ENCODE assay signal across 10 cellular contexts in genomic region chr3:106184540-106185457, GRCh38.
A peak's percentile ranks its signal among the peaks of the same experiment; 100 is the strongest.
DNase-seq lines count a peak whose midpoint lies in the region; ATAC-seq lines count a peak whose summit lies in the region.
"Had no signal": no experiment of that assay in that cellular context is flagged by ENCODE, and none has a peak within 500 bp of the region (broad histone marks: within the 10 kb centered on the region; RNA-seq: fewer than 3 reads in every experiment).

No MANE protein-coding gene starts in this region.

- H3K27ac Mint-ChIP-seq in activated T-cell treated with anti-CD3 and anti-CD28 coated beads, Interleukin-2, amount 50 U/mL, for 72 hours: peak overlapping the region; percentile 89
- H3K27ac Mint-ChIP-seq in stimulated activated memory B cell treated with anti-CD40 and anti-IgM and Interleukin-4, amounts not matched to agents 10 μg/mL and 1 μg/mL and 100 μg/mL, for 72 hours: no peak overlapping the region

- ATAC-seq in activated T-cell treated with anti-CD3 and anti-CD28 coated beads, Interleukin-2, amount 50 U/mL, for 72 hours (replicated peaks in 1 of 2): peak; percentile 76 to 80
- peak; percentile 92 for ATAC-seq in HG02642 (IDR thresholded peaks at IDR 0.05; ENCODE audit: poor library complexity, unreplicated experiment)
- ATAC-seq in HG03571 (IDR thresholded peaks at IDR 0.05; ENCODE audit: unreplicated experiment): peak; percentile 89
- peak; percentile 90 for ATAC-seq in stimulated activated memory B cell treated with anti-CD40 and anti-IgM and Interleukin-4, amounts not matched to agents 10 μg/mL and 1 μg/mL and 100 μg/mL, for 72 hours

- no peak for DNase-seq in activated T-cell treated with anti-CD3 and anti-CD28 coated beads, Interleukin-2, amount 50 U/mL, for 72 hours
- DNase-seq in activated T-cell treated with anti-CD3 and anti-CD28 coated beads, Interleukin-2, amount 50 U/mL, for 1 hour: no peak
- DNase-seq in occipital lobe (lab: John Stamatoyannopoulos, UW) (no peak), NAMALWA (ENCODE audit: low spot score) (no peak)
- no peak for DNase-seq in stimulated activated CD8-positive, alpha-beta memory T cell treated with anti-CD3 and anti-CD28 coated beads, Interleukin-4, amount 100 ng/mL, for 48 hours
- DNase-seq: NCI-H187; stimulated activated CD4-positive, alpha-beta T cell treated with anti-CD3 and anti-CD28 coated beads, Interleukin-4, amount 100 ng/mL, for 4 hours had no signal

- peaks cover 50% of the 10 kb centered on the region for H3K4me1 Mint-ChIP-seq in activated T-cell treated with anti-CD3 and anti-CD28 coated beads, Interleukin-2, amount 50 U/mL, for 72 hours (ENCODE audit: low read depth)
- peaks cover 15% of the 10 kb centered on the region for H3K4me1 Mint-ChIP-seq in stimulated activated memory B cell treated with anti-CD40 and anti-IgM and Interleukin-4, amounts not matched to agents 10 μg/mL and 1 μg/mL and 100 μg/mL, for 72 hours

- H3K4me3 Mint-ChIP-seq in activated T-cell treated with anti-CD3 and anti-CD28 coated beads, Interleukin-2, amount 50 U/mL, for 72 hours: peak overlapping the region; percentile 36 to 51
- H3K4me3 Mint-ChIP-seq in stimulated activated memory B cell treated with anti-CD40 and anti-IgM and Interleukin-4, amounts not matched to agents 10 μg/mL and 1 μg/mL and 100 μg/mL, for 72 hours: no peak overlapping the region

- H3K9me3 Mint-ChIP-seq in activated T-cell treated with anti-CD3 and anti-CD28 coated beads, Interleukin-2, amount 50 U/mL, for 72 hours: no peaks in the 10 kb centered on the region
- no peaks in the 10 kb centered on the region for H3K9me3 Mint-ChIP-seq in stimulated activated memory B cell treated with anti-CD40 and anti-IgM and Interleukin-4, amounts not matched to agents 10 μg/mL and 1 μg/mL and 100 μg/mL, for 72 hours

- H3K27me3 Mint-ChIP-seq in activated T-cell treated with anti-CD3 and anti-CD28 coated beads, Interleukin-2, amount 50 U/mL, for 72 hours (ENCODE audit: low read depth): no peaks in the 10 kb centered on the region
- no peaks in the 10 kb centered on the region for H3K27me3 Mint-ChIP-seq in stimulated activated memory B cell treated with anti-CD40 and anti-IgM and Interleukin-4, amounts not matched to agents 10 μg/mL and 1 μg/mL and 100 μg/mL, for 72 hours

- H3K36me3 Mint-ChIP-seq in activated T-cell treated with anti-CD3 and anti-CD28 coated beads, Interleukin-2, amount 50 U/mL, for 72 hours (ENCODE audit: insufficient read depth in 2 of 2): peaks cover 0 to 1% of the 10 kb centered on the region in 2 donors
- no peaks in the 10 kb centered on the region for H3K36me3 Mint-ChIP-seq in stimulated activated memory B cell treated with anti-CD40 and anti-IgM and Interleukin-4, amounts not matched to agents 10 μg/mL and 1 μg/mL and 100 μg/mL, for 72 hours
